19 cellular contexts compared by ENCODE assay signal in the genomic region with DNA sequence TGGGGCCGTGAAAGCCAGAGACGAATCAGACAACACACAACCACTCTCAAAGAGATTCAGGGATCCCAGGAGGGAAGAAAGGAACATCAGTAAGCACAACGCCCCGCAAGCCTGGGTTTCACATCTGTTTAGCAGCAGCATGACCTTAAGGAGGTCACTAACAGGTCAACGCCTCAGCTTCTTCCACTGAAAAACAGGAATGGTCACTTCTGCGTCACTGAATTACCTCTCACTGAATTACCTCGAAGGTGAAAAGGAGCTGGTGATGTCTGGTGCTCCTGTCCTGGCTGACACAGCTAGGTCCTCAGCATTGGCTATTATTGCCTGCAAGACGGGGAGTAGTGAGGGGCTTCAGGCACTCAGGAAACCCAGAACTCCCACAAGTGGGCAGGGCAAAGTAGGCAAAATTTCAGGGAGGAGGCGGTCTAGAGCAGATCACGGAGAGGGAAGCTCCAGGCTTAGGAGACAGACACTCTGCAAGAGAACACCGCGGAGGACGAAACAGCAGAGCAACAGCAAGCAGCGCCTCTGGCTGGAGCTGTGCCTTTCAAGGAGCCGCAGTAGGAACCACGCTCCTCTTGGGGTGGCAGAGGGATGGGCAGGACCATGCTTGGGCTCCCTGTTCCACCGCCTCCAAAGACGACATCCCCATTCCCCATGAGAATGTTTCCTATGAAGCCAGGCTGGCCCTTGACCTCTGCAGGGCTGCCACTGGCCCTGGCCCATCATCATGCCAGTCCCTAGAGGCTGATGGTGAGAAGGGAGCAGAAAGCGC.
DNase-seq lines count a peak whose midpoint lies in the region; ATAC-seq, FAIRE-seq and TF ChIP-seq lines count a peak whose summit lies in the region.
"Had no signal": no experiment of that assay in that cellular context is flagged by ENCODE, and none has a peak within 500 bp of the region (broad histone marks: within the 10 kb centered on the region; RNA-seq: fewer than 3 reads in every experiment).

No MANE protein-coding gene starts in this region.

- H4K91ac ChIP-seq in H1 (replicated peaks; ENCODE audit: insufficient read length, low read length), result no peak overlapping the region

- H2AFZ ChIP-seq in H1 (ENCODE audit: low read length) (peak overlapping the region; percentile 49; the same call in 1 of the 2 replicates), neural progenitor cell (replicated peaks) (no peak overlapping the region)
- H2AFZ ChIP-seq: PC-9 had no signal

- CTCF ChIA-PET in activated CD4-positive, alpha-beta T cell treated with anti-CD3 and anti-CD28 coated beads, Interleukin-2, amount 10 ng/mL, durations not matched to agents 7 days and 5 days (lab: Charles Lee), result interaction anchor here (1.3 kb wide), 1 partner anchor 11 kb away, joined by 4 read pairs; no protein-coding TSS in a partner anchor
- CTCF ChIA-PET in H1 (lab: Charles Lee; ENCODE audit: partially characterized antibody), result interaction anchor here (0.9 to 20.4 kb wide), 7 partner anchors 9 to 232 kb away, joined by 3 to 231 read pairs (median 4); no protein-coding TSS in a partner anchor
- CTCF ChIA-PET in activated CD8-positive, alpha-beta T cell treated with anti-CD3 and anti-CD28 coated beads for 36 hours (lab: Charles Lee), result interaction anchor here (1.2 kb wide), 1 partner anchor 54 kb away, joined by 4 read pairs; no protein-coding TSS in a partner anchor

- no peak overlapping the region for H2BK5ac ChIP-seq in H1 (ENCODE audit: low read depth, low read length)

- no peak overlapping the region for H3K14ac ChIP-seq in H1 (ENCODE audit: insufficient read length)

- H3K9ac ChIP-seq in H1 (replicated peaks in 1 of 4; ENCODE audit: extremely low read depth in 1 of 4, low read depth in 3 of 4, low read length in 3 of 4) (no peak overlapping the region), neural progenitor cell (no peak overlapping the region)

- no peak overlapping the region for H3K23ac ChIP-seq in H1 (ENCODE audit: insufficient read length)

- H4K8ac ChIP-seq in H1 (ENCODE audit: extremely low read depth, insufficient read depth, low read length), result no peak overlapping the region; the same call in 1 of the 2 replicates

- no peak overlapping the region for H3K4me3 ChIP-seq in H1 (ENCODE audit: extremely low read depth in 1 of 4, insufficient read depth in 2 of 4, low read depth in 3 of 4, low read length in 4 of 4)
- no peak overlapping the region for H3K4me3 ChIP-seq in neural progenitor cell
- H3K4me3 ChIP-seq in body of pancreas, result no peak overlapping the region
- H3K4me3 ChIP-seq: PC-9, SJSA1 had no signal

- FAIRE-seq in H1 (lab: Jason Lieb, UNC), result no peak
- FAIRE-seq: G401.6 had no signal

- H2BK12ac ChIP-seq in H1 (ENCODE audit: low read depth, low read length), result peak overlapping the region; percentile 55; the same call in 1 of the 2 replicates

- no peaks in the 10 kb centered on the region for H3K36me3 ChIP-seq in H1 (ENCODE audit: control insufficient read depth in 2 of 4, insufficient read depth in 4 of 4, low read length in 3 of 4)
- H3K36me3 ChIP-seq in neural progenitor cell, result no peaks in the 10 kb centered on the region
- no peaks in the 10 kb centered on the region for H3K36me3 ChIP-seq in body of pancreas (replicated peaks in 1 of 2; ENCODE audit: insufficient read depth in 1 of 2, low read depth in 2 of 2)
- H3K36me3 ChIP-seq: SJSA1 had no signal

- no peaks in the 10 kb centered on the region for H3K4me1 Mint-ChIP-seq in activated CD4-positive, alpha-beta T cell treated with anti-CD3 and anti-CD28 coated beads, Interleukin-2, amount 10 ng/mL, durations not matched to agents 24 days and 14 days
- no peaks in the 10 kb centered on the region for H3K4me1 Mint-ChIP-seq in activated CD4-positive, alpha-beta T cell treated with anti-CD3 and anti-CD28 coated beads, Interleukin-2, amount 10 ng/mL, durations not matched to agents 7 days and 5 days
- peaks cover 12% of the 10 kb centered on the region for H3K4me1 Mint-ChIP-seq in neural progenitor cell
- H3K4me1 Mint-ChIP-seq in activated CD8-positive, alpha-beta T cell treated with anti-CD3 and anti-CD28 coated beads for 36 hours (ENCODE audit: low read depth), result no peaks in the 10 kb centered on the region

- WGBS in H1 (ENCODE audit: extremely low coverage in 1 of 2, insufficient coverage in 1 of 2, insufficient read length in 1 of 2, insufficient replicate concordance in 2 of 2, low coverage in 1 of 2, low lambda C conversion rate in 2 of 2, missing lambda C conversion rate in 1 of 2), 2 experiments, result 76% methylated on average over 19 of the region's 19 CpGs; no CpG with 5 or more reads in 1 of the 2 experiments
- 67 to 71% methylated on average over 15 to 19 of the region's 19 CpGs for WGBS in body of pancreas, 2 donors

- H2BK15ac ChIP-seq in H1 (ENCODE audit: low read length), result no peak overlapping the region

- no peak overlapping the region for H3K4me2 ChIP-seq in H1 (ENCODE audit: insufficient read depth in 1 of 2, low read depth in 2 of 2, low read length in 2 of 2)
- H3K4me2 ChIP-seq in neural progenitor cell, result no peak overlapping the region
- H3K4me2 ChIP-seq: PC-9 had no signal

- TF ChIP-seq POLR2A in H1 (IDR thresholded peaks at IDR 0.05; ENCODE audit: control extremely low read depth in 1 of 2, low read depth in 2 of 2, low read length in 2 of 2) (no peak), body of pancreas (IDR thresholded peaks at IDR 0.05) (no peak)

- H3K27me3 Mint-ChIP-seq in activated CD4-positive, alpha-beta T cell treated with anti-CD3 and anti-CD28 coated beads, Interleukin-2, amount 10 ng/mL, durations not matched to agents 24 days and 14 days, result peaks cover 2% of the 10 kb centered on the region
- H3K27me3 Mint-ChIP-seq in activated CD4-positive, alpha-beta T cell treated with anti-CD3 and anti-CD28 coated beads, Interleukin-2, amount 10 ng/mL, durations not matched to agents 7 days and 5 days, result peaks cover 4% of the 10 kb centered on the region
- H3K27me3 Mint-ChIP-seq in neural progenitor cell (ENCODE audit: insufficient read depth, low read depth), result peaks cover 4% of the 10 kb centered on the region
- H3K27me3 Mint-ChIP-seq in activated CD8-positive, alpha-beta T cell treated with anti-CD3 and anti-CD28 coated beads for 36 hours, result peaks cover 6% of the 10 kb centered on the region

- intact Hi-C loops in activated CD4-positive, alpha-beta T cell treated with anti-CD3 and anti-CD28 coated beads, Interleukin-2, amount 10 ng/mL, durations not matched to agents 24 days and 14 days (cut with micrococcal nuclease), result no loop called here
- intact Hi-C loops in activated CD8-positive, alpha-beta T cell treated with anti-CD3 and anti-CD28 coated beads for 36 hours (cut with micrococcal nuclease), result no loop called here
- intact Hi-C loops in body of pancreas (cut with DNase I), result no loop called here

- no peak overlapping the region for H2BK120ac ChIP-seq in H1 (replicated peaks; ENCODE audit: low read depth, low read length)

- no peaks in the 10 kb centered on the region for H3K79me1 ChIP-seq in H1 (ENCODE audit: low read depth, low read length)

- H3K36me3 Mint-ChIP-seq in activated CD4-positive, alpha-beta T cell treated with anti-CD3 and anti-CD28 coated beads, Interleukin-2, amount 10 ng/mL, durations not matched to agents 24 days and 14 days (ENCODE audit: low read depth), result no peaks in the 10 kb centered on the region
- no peaks in the 10 kb centered on the region for H3K36me3 Mint-ChIP-seq in activated CD4-positive, alpha-beta T cell treated with anti-CD3 and anti-CD28 coated beads, Interleukin-2, amount 10 ng/mL, durations not matched to agents 7 days and 5 days (ENCODE audit: low read depth)
- H3K36me3 Mint-ChIP-seq in neural progenitor cell, result no peaks in the 10 kb centered on the region
- no peaks in the 10 kb centered on the region for H3K36me3 Mint-ChIP-seq in activated CD8-positive, alpha-beta T cell treated with anti-CD3 and anti-CD28 coated beads for 36 hours (ENCODE audit: low read depth)

- H3K27ac Mint-ChIP-seq in activated CD4-positive, alpha-beta T cell treated with anti-CD3 and anti-CD28 coated beads, Interleukin-2, amount 10 ng/mL, durations not matched to agents 24 days and 14 days, result no peak overlapping the region
- H3K27ac Mint-ChIP-seq in activated CD4-positive, alpha-beta T cell treated with anti-CD3 and anti-CD28 coated beads, Interleukin-2, amount 10 ng/mL, durations not matched to agents 7 days and 5 days, result no peak overlapping the region
- peak overlapping the region; percentile 24 for H3K27ac Mint-ChIP-seq in neural progenitor cell
- no peak overlapping the region for H3K27ac Mint-ChIP-seq in activated CD8-positive, alpha-beta T cell treated with anti-CD3 and anti-CD28 coated beads for 36 hours

- peak; percentile 45 for DNase-seq in activated CD4-positive, alpha-beta T cell treated with anti-CD3 and anti-CD28 coated beads, Interleukin-2, amount 10 ng/mL, durations not matched to agents 24 days and 14 days
- no peak for DNase-seq in activated CD4-positive, alpha-beta T cell treated with anti-CD3 and anti-CD28 coated beads, Interleukin-2, amount 10 ng/mL, durations not matched to agents 7 days and 5 days
- DNase-seq in H1 (ENCODE audit: low read depth in 1 of 2, low spot score in 2 of 2) (no peak), neural progenitor cell (ENCODE audit: low spot score) (no peak), body of pancreas (no peak)
- DNase-seq in activated CD8-positive, alpha-beta T cell treated with anti-CD3 and anti-CD28 coated beads for 36 hours, result no peak
- DNase-seq in stimulated activated CD4-positive, alpha-beta T cell treated with anti-CD3 and anti-CD28 coated beads, Interleukin-4, amount 100 ng/mL, for 4 hours, result no peak
- DNase-seq: 8988T, DMS 273 treated with DMSO at 0.1 percent for 48 hours, DND-41, HCEC 1CT, KBM-7, NCI-H1694 treated with DMSO at 0.1 percent for 48 hours, NCI-H226, NCI-H524 treated with DMSO at 0.1 percent for 48 hours had no signal

- no peak overlapping the region for H2AK5ac ChIP-seq in H1 (ENCODE audit: low read depth, low read length)

- H3K79me2 ChIP-seq in H1 (ENCODE audit: control insufficient read depth in 1 of 2, insufficient read depth in 2 of 2, low read length in 2 of 2) (no peaks in the 10 kb centered on the region), neural progenitor cell (ENCODE audit: low read depth) (no peaks in the 10 kb centered on the region)

- no peak overlapping the region for H3K4ac ChIP-seq in H1 (replicated peaks; ENCODE audit: insufficient read length, low read depth, low read length)

- H3K9me3 ChIP-seq in H1 (ENCODE audit: insufficient read depth in 2 of 2, low read depth in 1 of 2, low read length in 1 of 2) (no peaks in the 10 kb centered on the region), neural progenitor cell (ENCODE audit: low read depth) (no peaks in the 10 kb centered on the region), body of pancreas (no peaks in the 10 kb centered on the region)
- H3K9me3 ChIP-seq: SJSA1 had no signal

- no peak overlapping the region for H4K5ac ChIP-seq in H1 (ENCODE audit: insufficient read length, low read depth, low read length)

- H3K27ac ChIP-seq in H1 (ENCODE audit: low read depth, low read length) (no peak overlapping the region), neural progenitor cell (no peak overlapping the region), body of pancreas (no peak overlapping the region)
- H3K27ac ChIP-seq: PC-9, SJSA1 had no signal

- H3K4me1 ChIP-seq in H1 (replicated peaks in 1 of 4; ENCODE audit: control insufficient read depth in 3 of 4, insufficient read depth in 4 of 4, low read length in 3 of 4) (peaks cover 4 to 16% (median 11%) of the 10 kb centered on the region in 4 experiments), neural progenitor cell (peaks cover 5% of the 10 kb centered on the region), body of pancreas (no peaks in the 10 kb centered on the region)
- H3K4me1 ChIP-seq: SJSA1 had no signal

- ATAC-seq in activated CD8-positive, alpha-beta T cell treated with anti-CD3 and anti-CD28 coated beads for 36 hours, result no peak
- ATAC-seq in body of pancreas (no peak), HG02571 (IDR thresholded peaks at IDR 0.05; ENCODE audit: unreplicated experiment) (no peak)

- no peak overlapping the region for H3K4me3 Mint-ChIP-seq in activated CD4-positive, alpha-beta T cell treated with anti-CD3 and anti-CD28 coated beads, Interleukin-2, amount 10 ng/mL, durations not matched to agents 24 days and 14 days
- H3K4me3 Mint-ChIP-seq in activated CD4-positive, alpha-beta T cell treated with anti-CD3 and anti-CD28 coated beads, Interleukin-2, amount 10 ng/mL, durations not matched to agents 7 days and 5 days, result no peak overlapping the region
- H3K4me3 Mint-ChIP-seq in neural progenitor cell, result no peak overlapping the region
- H3K4me3 Mint-ChIP-seq in activated CD8-positive, alpha-beta T cell treated with anti-CD3 and anti-CD28 coated beads for 36 hours, result no peak overlapping the region

- H3K56ac ChIP-seq in H1 (replicated peaks; ENCODE audit: insufficient read length, low read depth, low read length), result no peak overlapping the region

- no peaks in the 10 kb centered on the region for H3K23me2 ChIP-seq in H1 (ENCODE audit: low read depth, low read length)

- no peak overlapping the region; the same call in 1 of the 2 replicates for H2BK20ac ChIP-seq in H1 (ENCODE audit: low read length)

- H4K20me1 ChIP-seq in H1 (replicated peaks in 1 of 2; ENCODE audit: control insufficient read depth in 1 of 2, insufficient read depth in 2 of 2, low read length in 2 of 2) (no peaks in the 10 kb centered on the region), neural progenitor cell (ENCODE audit: low read depth) (no peaks in the 10 kb centered on the region)

- no peaks in the 10 kb centered on the region for H3F3A ChIP-seq in neural progenitor cell (ENCODE audit: low read depth)

- H3K9me3 Mint-ChIP-seq in activated CD4-positive, alpha-beta T cell treated with anti-CD3 and anti-CD28 coated beads, Interleukin-2, amount 10 ng/mL, durations not matched to agents 24 days and 14 days, result no peaks in the 10 kb centered on the region
- no peaks in the 10 kb centered on the region for H3K9me3 Mint-ChIP-seq in activated CD4-positive, alpha-beta T cell treated with anti-CD3 and anti-CD28 coated beads, Interleukin-2, amount 10 ng/mL, durations not matched to agents 7 days and 5 days
- H3K9me3 Mint-ChIP-seq in neural progenitor cell, result peaks cover 4% of the 10 kb centered on the region
- H3K9me3 Mint-ChIP-seq in activated CD8-positive, alpha-beta T cell treated with anti-CD3 and anti-CD28 coated beads for 36 hours, result no peaks in the 10 kb centered on the region

- TF ChIP-seq EP300 in H1 (IDR thresholded peaks at IDR 0.05; ENCODE audit: borderline replicate concordance in 1 of 2, low read depth in 2 of 2, low read length in 2 of 2), result no peak

- TF ChIP-seq CTCF in H1 (IDR thresholded peaks at IDR 0.05; ENCODE audit: control extremely low read depth in 1 of 3, insufficient read depth in 1 of 3, low read depth in 1 of 3, low read length in 3 of 3) (no peak), neural progenitor cell (IDR thresholded peaks at IDR 0.05) (no peak), body of pancreas (IDR thresholded peaks at IDR 0.05) (no peak)
- no peak for TF ChIP-seq CTCF in activated CD8-positive, alpha-beta T cell treated with anti-CD3 and anti-CD28 coated beads for 36 hours (IDR thresholded peaks at IDR 0.05)

- TF ChIP-seq RAD21 in H1 (IDR thresholded peaks at IDR 0.05 in 1 of 2, conservative IDR thresholded peaks at IDR 0.05 in 1 of 2; ENCODE audit: low read depth in 2 of 2, low read length in 2 of 2), result no peak

- H3K18ac ChIP-seq in H1 (ENCODE audit: extremely low read depth, low read length), result peak overlapping the region; percentile 24; the same call in 1 of the 2 replicates

- H3K27me3 ChIP-seq in H1 (replicated peaks in 1 of 4; ENCODE audit: control insufficient read depth in 3 of 4, extremely low read depth in 1 of 4, insufficient read depth in 3 of 4, low read length in 3 of 4) (peaks cover 0 to 4% (median 1%) of the 10 kb centered on the region in 4 experiments; a peak in 1 of 7 replicates), neural progenitor cell (peaks cover 11% of the 10 kb centered on the region), body of pancreas (no peaks in the 10 kb centered on the region)
- H3K27me3 ChIP-seq: SJSA1 had no signal

- POLR2A ChIA-PET in activated CD4-positive, alpha-beta T cell treated with anti-CD3 and anti-CD28 coated beads, Interleukin-2, amount 10 ng/mL, durations not matched to agents 7 days and 5 days (lab: Charles Lee), result no interaction called here
- POLR2A ChIA-PET in H1 (lab: Charles Lee; ENCODE audit: partially characterized antibody), result no interaction called here
- POLR2A ChIA-PET in activated CD8-positive, alpha-beta T cell treated with anti-CD3 and anti-CD28 coated beads for 36 hours (lab: Charles Lee), result no interaction called here
